Comparison of ENCODE assay signal across 9 cellular contexts in the genomic region with DNA sequence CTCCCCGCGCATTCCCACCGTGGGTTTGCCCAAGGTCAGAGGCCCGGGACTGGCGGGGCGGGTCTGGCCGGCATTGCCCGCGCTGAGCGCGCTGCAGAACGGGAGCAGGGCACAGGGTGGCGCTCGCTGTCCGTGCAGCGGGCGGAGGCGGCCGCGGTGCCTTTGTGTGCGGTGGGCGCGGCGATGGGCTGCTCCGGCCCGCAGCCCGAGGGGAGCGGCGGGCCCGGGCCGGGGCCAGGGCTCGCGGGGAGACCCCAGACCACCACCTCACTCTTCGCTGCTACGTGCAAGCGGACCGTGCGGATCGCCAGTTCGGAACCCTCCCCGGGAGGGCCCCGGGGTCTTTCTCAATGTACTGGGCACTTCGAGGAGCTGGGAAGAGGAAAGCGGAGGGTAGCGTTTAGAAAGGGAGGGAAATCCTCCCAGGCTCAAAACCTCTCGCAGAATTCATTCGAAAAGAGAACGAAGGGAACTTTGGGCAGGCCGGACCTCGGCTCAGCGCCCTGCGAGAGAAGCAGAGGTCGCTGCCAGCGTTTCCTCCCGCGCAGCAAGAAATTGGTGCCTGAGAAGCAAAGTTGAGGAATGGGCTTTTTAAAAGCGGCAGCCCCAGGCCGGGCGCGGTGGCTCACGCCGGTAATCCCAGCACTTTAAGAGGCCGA. TPM values are rescaled to one million over a fixed set of nuclear protein-coding genes. Genes with fewer than 3 reads are reported as not detected.
DNase-seq lines count a peak whose midpoint lies in the region; ATAC-seq, FAIRE-seq and TF ChIP-seq lines count a peak whose summit lies in the region.
"Had no signal": no experiment of that assay in that cellular context is flagged by ENCODE, and none has a peak within 500 bp of the region (broad histone marks: within the 10 kb centered on the region; RNA-seq: fewer than 3 reads in every experiment).

No MANE protein-coding gene starts in this region.

- no peaks in the 10 kb centered on the region for H3K36me3 Mint-ChIP-seq in chondrocyte (ENCODE audit: low read depth)

- no peaks in the 10 kb centered on the region for H3K9me3 Mint-ChIP-seq in chondrocyte (ENCODE audit: low read depth)
- H3K9me3 Mint-ChIP-seq: T-helper 1 cell treated with Interleukin-12 subunit alpha and Interleukin-12 subunit beta and Interleukin-4 antibody, amounts not matched to agents 30 μg/mL and 1 μg/mL, for 36 hours had no signal

- H3K4me3 Mint-ChIP-seq in chondrocyte (ENCODE audit: unreplicated experiment): peak overlapping the region; percentile 67

- FAIRE-seq in RCC 7860 (lab: Jason Lieb, UNC): no peak

- TF ChIP-seq CTCF in GM10266 (IDR thresholded peaks at IDR 0.05; ENCODE audit: control insufficient read depth, insufficient read depth, low read depth, missing control alignments) (peak; percentile 74), chondrocyte (IDR thresholded peaks at IDR 0.05) (peak; percentile 85)

- peaks cover 9% of the 10 kb centered on the region for H3K4me1 Mint-ChIP-seq in chondrocyte (ENCODE audit: low read depth)

- peak; percentile 84 for ATAC-seq in GM21825 (IDR thresholded peaks at IDR 0.05; ENCODE audit: unreplicated experiment)

- H3K27me3 Mint-ChIP-seq in chondrocyte (ENCODE audit: low read depth): peaks cover 79% of the 10 kb centered on the region

- H3K27ac Mint-ChIP-seq in chondrocyte (ENCODE audit: unreplicated experiment): no peak overlapping the region

- DNase-seq in GM10266 (ENCODE audit: extremely low spot score) (peak; percentile 61), NCI-H1105 (lab: John Stamatoyannopoulos, UW) (peak; percentile 42), chondrocyte (ENCODE audit: low spot score) (no peak), lung microvascular endothelial cell (ENCODE audit: low read depth in 2 of 2) (peak; percentile 35 to 60), mucosa of gallbladder (ENCODE audit: low spot score) (no peak), NCI-H2029 treated with DMSO at 0.1 percent for 48 hours (lab: John Stamatoyannopoulos, UW) (no peak), RCC 7860 (ENCODE audit: low spot score) (no peak)

RNA-seq across cellular contexts. Expression of a gene that starts 8.5 kb away (rescaled TPM):
- not detected in 3 replicates for total RNA-seq in chondrocyte
- total RNA-seq in lung microvascular endothelial cell: not detected in 2 replicates
- not detected for total RNA-seq in mucosa of gallbladder

Comparison
In these comparisons a context has a peak if more than half of its experiments do, and no peak if none do; other contexts are left out.
1. DNase-seq: peak in GM10266 (single experiment), NCI-H1105 (single experiment) and lung microvascular endothelial cell (2 of 2); none in chondrocyte (single experiment), mucosa of gallbladder (single experiment), NCI-H2029 treated with DMSO at 0.1 percent for 48 hours (single experiment) and RCC 7860 (single experiment).